8 cellular contexts compared by ENCODE assay signal in genomic region chr19:3146677-3147100, GRCh38. TPM values are rescaled to one million over a fixed set of nuclear protein-coding genes. Genes with fewer than 3 reads are reported as not detected.
A peak's percentile ranks its signal among the peaks of the same experiment; 100 is the strongest.
DNase-seq lines count a peak whose midpoint lies in the region; ATAC-seq and TF ChIP-seq lines count a peak whose summit lies in the region.

No MANE protein-coding gene starts in this region.

- TF ChIP-seq CTCF in GM12873 (IDR thresholded peaks at IDR 0.05; ENCODE audit: insufficient read depth, low read depth, low read length, missing control alignments) (peak; percentile 97), VCaP (conservative IDR thresholded peaks at IDR 0.05) (peak; percentile 54; the same call in 1 of the 2 replicates), MCF 10A (IDR thresholded peaks at IDR 0.05; ENCODE audit: unreplicated experiment) (peak; percentile 88), nephron (IDR thresholded peaks at IDR 0.05; ENCODE audit: unreplicated experiment in 3 of 3) (peak; percentile 39 to 45 (median 44)), vagina (IDR thresholded peaks at IDR 0.05) (peak; percentile 10 to 44 (median 27))

- DNase-seq in MCF 10A (ENCODE audit: unreplicated experiment) (peak; percentile 28), vagina (ENCODE audit: extremely low spot score in 2 of 2) (no peak), hypothalamus (lab: John Stamatoyannopoulos, UW) (no peak)

- H3K4me1 ChIP-seq in vagina, result peaks cover 9% of the 10 kb centered on the region

- H3K36me3 Mint-ChIP-seq in MCF 10A (ENCODE audit: insufficient read depth, unreplicated experiment) (peaks cover 27% of the 10 kb centered on the region), nephron (ENCODE audit: low read depth) (no peaks in the 10 kb centered on the region)

- peaks cover 9% of the 10 kb centered on the region for H3K4me1 Mint-ChIP-seq in MCF 10A (ENCODE audit: insufficient read depth, unreplicated experiment)
- no peaks in the 10 kb centered on the region for H3K4me1 Mint-ChIP-seq in nephron

- ATAC-seq in HG02852 (IDR thresholded peaks at IDR 0.05; ENCODE audit: unreplicated experiment) (no peak), GM21381 (IDR thresholded peaks at IDR 0.05; ENCODE audit: unreplicated experiment) (no peak)

- H3K27me3 Mint-ChIP-seq in MCF 10A (ENCODE audit: insufficient read depth, unreplicated experiment) (no peaks in the 10 kb centered on the region), nephron (ENCODE audit: low read depth) (peaks cover 14% of the 10 kb centered on the region)

- intact Hi-C loops in MCF 10A (cut with micrococcal nuclease) (no loop called here), vagina (cut with DNase I) (no loop called here)

- H3K4me3 ChIP-seq in vagina, result no peak overlapping the region

- H3K4me3 Mint-ChIP-seq in MCF 10A (ENCODE audit: unreplicated experiment) (no peak overlapping the region), nephron (no peak overlapping the region)

- no peaks in the 10 kb centered on the region for H3K36me3 ChIP-seq in vagina

- BruUV-seq in MCF 10A (replicated peaks; lab: Mats Ljungman, UMichigan), result no TSS peak

- H3K27ac Mint-ChIP-seq in MCF 10A (ENCODE audit: low read depth, unreplicated experiment), result peak overlapping the region; percentile 16
- no peak overlapping the region for H3K27ac Mint-ChIP-seq in nephron

- POLR2A ChIA-PET in MCF 10A (lab: Yijun Ruan, JAX), result no interaction called here

- H3K27me3 ChIP-seq in vagina, result no peaks in the 10 kb centered on the region

- CTCF ChIA-PET in MCF 10A (lab: Yijun Ruan, JAX), result interaction anchor here (0.6 to 1.6 kb wide), 7 partner anchors 11 to 207 kb away, joined by 3 to 8 read pairs (median 5); partner anchors contain the start of gene GNA15

- H3K27ac ChIP-seq in VCaP (no peak overlapping the region), vagina (no peak overlapping the region)

- TF ChIP-seq POLR2A in vagina (IDR thresholded peaks at IDR 0.05), result no peak

- H3K9me3 Mint-ChIP-seq in MCF 10A (ENCODE audit: unreplicated experiment) (no peaks in the 10 kb centered on the region), nephron (no peaks in the 10 kb centered on the region)

- H3K9me3 ChIP-seq in vagina, result no peaks in the 10 kb centered on the region

RNA-seq across cellular contexts. Expression of gene GNA15, which starts 10.9 kb away (rescaled TPM):
- total RNA-seq in MCF 10A (2022) (32.9 and 47.1 TPM in 2 replicates), vagina (28.2 TPM)

RNA-seq across cellular contexts. Expression of gene S1PR4, which starts 31.9 kb away (rescaled TPM):
- 0.39 and 0.44 TPM in 2 replicates for total RNA-seq in MCF 10A (2022)
- not detected for total RNA-seq in vagina

RNA-seq across cellular contexts. Expression of gene NCLN, which starts 39.0 kb away (rescaled TPM):
- total RNA-seq in MCF 10A (2022), result 72.1 and 84.1 TPM in 2 replicates
- total RNA-seq in vagina, result 34.9 TPM

RNA-seq across cellular contexts. Expression of gene GNA11, which starts 52.5 kb away (rescaled TPM):
- total RNA-seq in MCF 10A (2022), result 40.9 and 48.1 TPM in 2 replicates
- total RNA-seq in vagina, result 33.6 TPM

Comparison
In these comparisons a context has a peak if more than half of its experiments do, and no peak if none do; other contexts are left out.
1. CTCF ChIP-seq: peak in every context shown above with its lines; median percentile 97 in GM12873; 88 in MCF 10A; 54 in VCaP; 44 in nephron; 27 in vagina.